In genomic region chr11:96340555-96340885, GRCh38 we compare ENCODE assay signal across 8 cellular contexts. TPM values are rescaled to one million over a fixed set of nuclear protein-coding genes. Genes with fewer than 3 reads are reported as not detected.
DNase-seq lines count a peak whose midpoint lies in the region; ATAC-seq and TF ChIP-seq lines count a peak whose summit lies in the region.

No MANE protein-coding gene starts in this region.

- H3K27me3 Mint-ChIP-seq in T-helper 17 cell (no peaks in the 10 kb centered on the region), osteocyte (ENCODE audit: unreplicated experiment) (no peaks in the 10 kb centered on the region)

- DNase-seq in AG20443 (ENCODE audit: low spot score) (peak; percentile 22), T-helper 17 cell (no peak), osteocyte (ENCODE audit: extremely low spot score, unreplicated experiment) (no peak), SW 1271 (lab: John Stamatoyannopoulos, UW) (no peak), BE2C (no peak), D341Med (ENCODE audit: low spot score) (no peak)

- H3K9me3 Mint-ChIP-seq in osteocyte (ENCODE audit: unreplicated experiment) = no peaks in the 10 kb centered on the region

- H3K36me3 ChIP-seq in esophagus (ENCODE audit: control insufficient read depth in 2 of 2, insufficient read depth in 2 of 2, low read length in 1 of 2) = no peaks in the 10 kb centered on the region
- H3K36me3 ChIP-seq in BE2C = no peaks in the 10 kb centered on the region

- no peak for ATAC-seq in T-helper 17 cell
- no peak for ATAC-seq in GM21619 (IDR thresholded peaks at IDR 0.05; ENCODE audit: unreplicated experiment)

- no peaks in the 10 kb centered on the region for H3K27me3 ChIP-seq in esophagus (ENCODE audit: control insufficient read depth in 1 of 2, insufficient read depth in 2 of 2, low read length in 2 of 2)
- no peaks in the 10 kb centered on the region for H3K27me3 ChIP-seq in BE2C

- H3K9me3 ChIP-seq in T-helper 17 cell (ENCODE audit: control insufficient read depth, low read length, poor library complexity, severe bottlenecking) (no peaks in the 10 kb centered on the region), esophagus (ENCODE audit: control insufficient read depth in 2 of 2, insufficient read depth in 1 of 2, low read depth in 1 of 2, low read length in 1 of 2) (no peaks in the 10 kb centered on the region), BE2C (no peaks in the 10 kb centered on the region)

- H3K4me1 ChIP-seq in esophagus (ENCODE audit: control insufficient read depth in 2 of 2, insufficient read depth in 2 of 2, low read length in 1 of 2) (peaks cover 2 to 10% of the 10 kb centered on the region in 2 donors), BE2C (peaks cover 15% of the 10 kb centered on the region; the same call in 1 of the 2 replicates)

- H3K27ac ChIP-seq in esophagus (ENCODE audit: low read depth in 2 of 2, low read length in 1 of 2) = peak overlapping the region; percentile 40 to 65

- TF ChIP-seq CTCF in osteocyte (IDR thresholded peaks at IDR 0.05) (no peak), BE2C (IDR thresholded peaks at IDR 0.05; ENCODE audit: low read depth, low read length) (no peak)

- H3K4me3 Mint-ChIP-seq in T-helper 17 cell (peak overlapping the region; percentile 98), osteocyte (ENCODE audit: unreplicated experiment) (peak overlapping the region; percentile 98)

- WGBS in esophagus, 2 donors = 63 to 67% methylated on average over 4 of the region's 4 CpGs

- H3K36me3 Mint-ChIP-seq in T-helper 17 cell (ENCODE audit: low read depth) = peaks cover 11% of the 10 kb centered on the region
- peaks cover 9% of the 10 kb centered on the region for H3K36me3 Mint-ChIP-seq in osteocyte (ENCODE audit: unreplicated experiment)

- H3K27ac Mint-ChIP-seq in T-helper 17 cell = peak overlapping the region; percentile 97
- peak overlapping the region; percentile 97 for H3K27ac Mint-ChIP-seq in osteocyte (ENCODE audit: unreplicated experiment)

- peak overlapping the region in 1 of 2 donors; percentile 97 for H3K4me3 ChIP-seq in esophagus (ENCODE audit: low read depth in 1 of 2, low read length in 2 of 2)
- no peak overlapping the region for H3K4me3 ChIP-seq in BE2C (ENCODE audit: low read depth, low read length)

- peaks cover 59% of the 10 kb centered on the region for H3K4me1 Mint-ChIP-seq in T-helper 17 cell
- peaks cover 58% of the 10 kb centered on the region for H3K4me1 Mint-ChIP-seq in osteocyte (ENCODE audit: unreplicated experiment)

RNA-seq across cellular contexts. Expression of gene MAML2, which starts 2.5 kb away (rescaled TPM):
- total RNA-seq in T-helper 17 cell = 10 to 100 TPM; 29.2 to 34.9 TPM
- 1 to 10 TPM; 1.9 to 2.0 TPM for polyA plus RNA-seq in esophagus
- 28.0 and 29.3 TPM in 2 replicates for total RNA-seq in osteocyte
- 9.9 TPM for polyA plus RNA-seq in BE2C (2012; ENCODE audit: insufficient read depth, insufficient read length, low read depth)

RNA-seq across cellular contexts. Expression of gene CCDC82, which starts 49.2 kb away (rescaled TPM):
- 10 to 100 TPM; 22.2 to 24.1 TPM for total RNA-seq in T-helper 17 cell
- polyA plus RNA-seq in esophagus = 10 to 100 TPM in 1 of 2 donors, 1 to 10 TPM in 1; 6.8 to 10.4 TPM
- 20.8 and 22.2 TPM in 2 replicates for total RNA-seq in osteocyte
- polyA plus RNA-seq in BE2C (2012; ENCODE audit: insufficient read depth, insufficient read length, low read depth) = 25.6 TPM

RNA-seq across cellular contexts. Expression of gene JRKL, which starts 49.3 kb away (rescaled TPM):
- total RNA-seq in T-helper 17 cell (1 to 10 TPM; 3.7 to 4.7 TPM), osteocyte (10.6 and 12.0 TPM in 2 replicates)
- polyA plus RNA-seq in esophagus = 1 to 10 TPM; 3.3 to 3.5 TPM
- polyA plus RNA-seq in BE2C (2012; ENCODE audit: insufficient read depth, insufficient read length, low read depth) = 15.4 TPM
